8 cellular contexts compared by ENCODE assay signal in the genomic region with DNA sequence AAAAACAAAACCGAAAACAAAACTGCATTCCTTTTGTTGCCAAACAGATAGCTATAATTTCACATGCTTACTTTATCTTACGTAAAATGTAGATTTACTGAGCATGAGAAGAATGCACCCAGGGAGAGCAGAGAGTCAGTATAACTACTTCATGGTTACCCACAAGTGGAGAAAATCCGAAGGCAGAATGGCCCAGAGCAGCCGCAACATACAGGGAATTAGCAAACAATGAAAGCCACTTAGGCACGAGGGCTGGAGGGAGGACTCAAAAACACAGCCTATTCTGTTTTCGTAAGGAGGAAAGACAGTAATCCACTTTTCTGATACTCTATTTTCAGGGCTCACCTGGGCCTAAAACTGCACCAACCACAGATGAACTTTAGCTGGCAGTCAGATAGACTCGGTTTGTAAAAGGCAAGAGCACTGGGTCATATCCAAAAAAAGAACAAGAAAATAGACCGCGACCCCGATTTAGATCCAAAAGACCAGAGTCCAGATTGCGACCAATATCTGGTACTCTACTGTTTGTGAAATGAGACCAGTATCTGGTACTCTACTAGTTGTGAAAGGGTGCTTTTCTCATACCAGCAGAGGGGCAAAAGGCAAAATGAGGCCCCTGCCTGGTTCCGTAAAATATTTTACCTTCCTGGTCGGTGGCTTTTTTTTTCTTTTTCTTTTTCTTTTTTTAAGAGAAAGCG.
A peak's percentile ranks its signal among the peaks of the same experiment; 100 is the strongest.
DNase-seq lines count a peak whose midpoint lies in the region; ATAC-seq and TF ChIP-seq lines count a peak whose summit lies in the region.

No MANE protein-coding gene starts in this region.

- DNase-seq in fibroblast of peridontal ligament (ENCODE audit: extremely low read depth), result peak; percentile 92
- peak; percentile 39 for DNase-seq in retina
- DNase-seq in hypothalamus (lab: John Stamatoyannopoulos, UW), result no peak
- no peak for DNase-seq in NCI-H2029 treated with DMSO at 0.1 percent for 48 hours (lab: John Stamatoyannopoulos, UW)
- DNase-seq in amygdala (lab: John Stamatoyannopoulos, UW), result no peak

- peak; percentile 38 for ATAC-seq in GM18498 (IDR thresholded peaks at IDR 0.05; ENCODE audit: unreplicated experiment)
- peak; percentile 20 for ATAC-seq in HG02571 (IDR thresholded peaks at IDR 0.05; ENCODE audit: unreplicated experiment)
- peak; percentile 4; the same call in 2 of the 3 replicates for ATAC-seq in SK-N-SH treated with all-trans-retinoic acid at 6 μM for 48 hours

TF ChIP-seq in SK-N-SH treated with all-trans-retinoic acid at 6 μM for 48 hours, 23 proteins besides CTCF, POLR2A, EP300 and RAD21:
- TF ChIP-seq TOX (CRISPR knock-in tag; IDR thresholded peaks at IDR 0.05; ENCODE audit: borderline replicate concordance) (no peak), SNAI2 (CRISPR knock-in tag; IDR thresholded peaks at IDR 0.05) (no peak), BACH2 (CRISPR knock-in tag; IDR thresholded peaks at IDR 0.05; ENCODE audit: borderline replicate concordance) (no peak), ZFP3 (CRISPR knock-in tag; IDR thresholded peaks at IDR 0.05) (no peak), ZNF565 (CRISPR knock-in tag; conservative IDR thresholded peaks at IDR 0.05; ENCODE audit: low read depth) (no peak), ISL1 (CRISPR knock-in tag; IDR thresholded peaks at IDR 0.05) (no peak), CSDC2 (CRISPR knock-in tag; IDR thresholded peaks at IDR 0.05) (no peak), ESRRG (CRISPR knock-in tag; IDR thresholded peaks at IDR 0.05) (no peak), ARNTL (CRISPR knock-in tag; IDR thresholded peaks at IDR 0.05; ENCODE audit: borderline replicate concordance, low read depth) (no peak), ZFP30 (CRISPR knock-in tag; IDR thresholded peaks at IDR 0.05) (no peak), ZNF70 (CRISPR knock-in tag; IDR thresholded peaks at IDR 0.05) (no peak), ZC3H10 (CRISPR knock-in tag; IDR thresholded peaks at IDR 0.05) (no peak)
- TF ChIP-seq, protein P1, sequence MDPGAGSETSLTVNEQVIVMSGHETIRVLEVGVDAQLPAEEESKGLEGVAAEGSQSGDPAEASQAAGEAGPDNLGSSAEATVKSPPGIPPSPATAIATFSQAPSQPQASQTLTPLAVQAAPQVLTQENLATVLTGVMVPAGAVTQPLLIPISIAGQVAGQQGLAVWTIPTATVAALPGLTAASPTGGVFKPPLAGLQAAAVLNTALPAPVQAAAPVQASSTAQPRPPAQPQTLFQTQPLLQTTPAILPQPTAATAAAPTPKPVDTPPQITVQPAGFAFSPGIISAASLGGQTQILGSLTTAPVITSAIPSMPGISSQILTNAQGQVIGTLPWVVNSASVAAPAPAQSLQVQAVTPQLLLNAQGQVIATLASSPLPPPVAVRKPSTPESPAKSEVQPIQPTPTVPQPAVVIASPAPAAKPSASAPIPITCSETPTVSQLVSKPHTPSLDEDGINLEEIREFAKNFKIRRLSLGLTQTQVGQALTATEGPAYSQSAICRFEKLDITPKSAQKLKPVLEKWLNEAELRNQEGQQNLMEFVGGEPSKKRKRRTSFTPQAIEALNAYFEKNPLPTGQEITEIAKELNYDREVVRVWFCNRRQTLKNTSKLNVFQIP (CRISPR knock-in tag; IDR thresholded peaks at IDR 0.05; ENCODE audit: borderline replicate concordance, low read depth), result no peak
- TF ChIP-seq, protein P2, sequence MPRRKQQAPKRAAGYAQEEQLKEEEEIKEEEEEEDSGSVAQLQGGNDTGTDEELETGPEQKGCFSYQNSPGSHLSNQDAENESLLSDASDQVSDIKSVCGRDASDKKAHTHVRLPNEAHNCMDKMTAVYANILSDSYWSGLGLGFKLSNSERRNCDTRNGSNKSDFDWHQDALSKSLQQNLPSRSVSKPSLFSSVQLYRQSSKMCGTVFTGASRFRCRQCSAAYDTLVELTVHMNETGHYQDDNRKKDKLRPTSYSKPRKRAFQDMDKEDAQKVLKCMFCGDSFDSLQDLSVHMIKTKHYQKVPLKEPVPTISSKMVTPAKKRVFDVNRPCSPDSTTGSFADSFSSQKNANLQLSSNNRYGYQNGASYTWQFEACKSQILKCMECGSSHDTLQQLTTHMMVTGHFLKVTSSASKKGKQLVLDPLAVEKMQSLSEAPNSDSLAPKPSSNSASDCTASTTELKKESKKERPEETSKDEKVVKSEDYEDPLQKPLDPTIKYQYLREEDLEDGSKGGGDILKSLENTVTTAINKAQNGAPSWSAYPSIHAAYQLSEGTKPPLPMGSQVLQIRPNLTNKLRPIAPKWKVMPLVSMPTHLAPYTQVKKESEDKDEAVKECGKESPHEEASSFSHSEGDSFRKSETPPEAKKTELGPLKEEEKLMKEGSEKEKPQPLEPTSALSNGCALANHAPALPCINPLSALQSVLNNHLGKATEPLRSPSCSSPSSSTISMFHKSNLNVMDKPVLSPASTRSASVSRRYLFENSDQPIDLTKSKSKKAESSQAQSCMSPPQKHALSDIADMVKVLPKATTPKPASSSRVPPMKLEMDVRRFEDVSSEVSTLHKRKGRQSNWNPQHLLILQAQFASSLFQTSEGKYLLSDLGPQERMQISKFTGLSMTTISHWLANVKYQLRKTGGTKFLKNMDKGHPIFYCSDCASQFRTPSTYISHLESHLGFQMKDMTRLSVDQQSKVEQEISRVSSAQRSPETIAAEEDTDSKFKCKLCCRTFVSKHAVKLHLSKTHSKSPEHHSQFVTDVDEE (CRISPR knock-in tag; IDR thresholded peaks at IDR 0.05), result no peak
- TF ChIP-seq, protein P3, sequence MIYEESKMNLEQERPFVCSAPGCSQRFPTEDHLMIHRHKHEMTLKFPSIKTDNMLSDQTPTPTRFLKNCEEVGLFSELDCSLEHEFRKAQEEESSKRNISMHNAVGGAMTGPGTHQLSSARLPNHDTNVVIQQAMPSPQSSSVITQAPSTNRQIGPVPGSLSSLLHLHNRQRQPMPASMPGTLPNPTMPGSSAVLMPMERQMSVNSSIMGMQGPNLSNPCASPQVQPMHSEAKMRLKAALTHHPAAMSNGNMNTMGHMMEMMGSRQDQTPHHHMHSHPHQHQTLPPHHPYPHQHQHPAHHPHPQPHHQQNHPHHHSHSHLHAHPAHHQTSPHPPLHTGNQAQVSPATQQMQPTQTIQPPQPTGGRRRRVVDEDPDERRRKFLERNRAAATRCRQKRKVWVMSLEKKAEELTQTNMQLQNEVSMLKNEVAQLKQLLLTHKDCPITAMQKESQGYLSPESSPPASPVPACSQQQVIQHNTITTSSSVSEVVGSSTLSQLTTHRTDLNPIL (CRISPR knock-in tag; IDR thresholded peaks at IDR 0.05; ENCODE audit: low read depth), result no peak
- TF ChIP-seq, protein P4, sequence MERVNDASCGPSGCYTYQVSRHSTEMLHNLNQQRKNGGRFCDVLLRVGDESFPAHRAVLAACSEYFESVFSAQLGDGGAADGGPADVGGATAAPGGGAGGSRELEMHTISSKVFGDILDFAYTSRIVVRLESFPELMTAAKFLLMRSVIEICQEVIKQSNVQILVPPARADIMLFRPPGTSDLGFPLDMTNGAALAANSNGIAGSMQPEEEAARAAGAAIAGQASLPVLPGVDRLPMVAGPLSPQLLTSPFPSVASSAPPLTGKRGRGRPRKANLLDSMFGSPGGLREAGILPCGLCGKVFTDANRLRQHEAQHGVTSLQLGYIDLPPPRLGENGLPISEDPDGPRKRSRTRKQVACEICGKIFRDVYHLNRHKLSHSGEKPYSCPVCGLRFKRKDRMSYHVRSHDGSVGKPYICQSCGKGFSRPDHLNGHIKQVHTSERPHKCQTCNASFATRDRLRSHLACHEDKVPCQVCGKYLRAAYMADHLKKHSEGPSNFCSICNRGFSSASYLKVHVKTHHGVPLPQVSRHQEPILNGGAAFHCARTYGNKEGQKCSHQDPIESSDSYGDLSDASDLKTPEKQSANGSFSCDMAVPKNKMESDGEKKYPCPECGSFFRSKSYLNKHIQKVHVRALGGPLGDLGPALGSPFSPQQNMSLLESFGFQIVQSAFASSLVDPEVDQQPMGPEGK (CRISPR knock-in tag; IDR thresholded peaks at IDR 0.05; ENCODE audit: borderline replicate concordance), result no peak

Comparison
In these comparisons a context has a peak if more than half of its experiments do, and no peak if none do; other contexts are left out.
1. DNase-seq: peak in fibroblast of peridontal ligament (single experiment) and retina (single experiment); none in hypothalamus (0 of 51), NCI-H2029 treated with DMSO at 0.1 percent for 48 hours (single experiment) and amygdala (0 of 56).
2. Peak in every context shown above with its lines, with median percentiles within 50 percentile points of each other: ATAC-seq.